Comparison of ENCODE assay signal across 8 cellular contexts in genomic region chr18:32018331-32019250, GRCh38. TPM values are rescaled to one million over a fixed set of nuclear protein-coding genes. Genes with fewer than 3 reads are reported as not detected.
DNase-seq lines count a peak whose midpoint lies in the region; ATAC-seq, FAIRE-seq and TF ChIP-seq lines count a peak whose summit lies in the region.

TSS of gene RNF125 (plus strand) at chr18:32018825. CDS start at chr18:32018864, 39 bp downstream.

- CTCF ChIA-PET in CD8-positive, alpha-beta memory T cell (lab: Charles Lee): interaction anchor here (0.6 to 3.6 kb wide), 23 partner anchors 9 to 94 kb away, joined by 3 to 40 read pairs (median 5); partner anchors contain the start of genes RNF138 and TRAPPC8
- CTCF ChIA-PET in activated CD8-positive, alpha-beta memory T cell treated with anti-CD3 and anti-CD28 coated beads, Interleukin-2, amount 10 ng/mL, durations not matched to agents 7 days and 5 days (lab: Charles Lee): interaction anchor here (0.5 to 3.2 kb wide), 20 partner anchors 8 to 98 kb away, joined by 3 to 42 read pairs (median 7); partner anchors contain the start of genes RNF138 and TRAPPC8
- CTCF ChIA-PET in endothelial cell of umbilical vein (lab: Charles Lee): interaction anchor here (1.0 to 2.1 kb wide), 5 partner anchors 32 to 139 kb away, joined by 4 to 8 read pairs (median 6); no protein-coding TSS in a partner anchor

- dilution Hi-C loops in endothelial cell of umbilical vein (cut with MboI; ENCODE audit: extremely low pct_ligation_motif_present, low sequenced_read_pairs): no loop called here

- no peaks in the 10 kb centered on the region for H3K27me3 ChIP-seq in CD8-positive, alpha-beta memory T cell (ENCODE audit: insufficient read depth, low read length, poor library complexity, severe bottlenecking)
- peaks cover 1 to 2% of the 10 kb centered on the region in 2 experiments for H3K27me3 ChIP-seq in endothelial cell of umbilical vein (ENCODE audit: control insufficient read depth in 2 of 2, insufficient read depth in 2 of 2, low read length in 2 of 2)

- ATAC-seq in GM19463 (IDR thresholded peaks at IDR 0.05; ENCODE audit: unreplicated experiment): peak; percentile 82
- peak; percentile 81 for ATAC-seq in activated CD8-positive, alpha-beta memory T cell treated with anti-CD3 and anti-CD28 coated beads, Interleukin-2, amount 10 ng/mL, durations not matched to agents 7 days and 5 days

- peaks cover 0 to 31% (median 0%) of the 10 kb centered on the region in 3 donors for H3K36me3 Mint-ChIP-seq in CD8-positive, alpha-beta memory T cell
- H3K36me3 Mint-ChIP-seq in activated CD8-positive, alpha-beta memory T cell treated with anti-CD3 and anti-CD28 coated beads, Interleukin-2, amount 10 ng/mL, durations not matched to agents 7 days and 5 days: peaks cover 19% of the 10 kb centered on the region

- no peaks in the 10 kb centered on the region for H4K20me1 ChIP-seq in endothelial cell of umbilical vein (replicated peaks; ENCODE audit: control insufficient read depth, extremely low read depth, insufficient read depth, low read length)

- no peak within 1 kb of the TSS for H3K9ac ChIP-seq in endothelial cell of umbilical vein (replicated peaks; ENCODE audit: extremely low read depth, insufficient read depth, low read length)

- intact Hi-C loops in endothelial cell of umbilical vein (cut with micrococcal nuclease): loop anchor here (1.0 to 5.0 kb wide), 5 partner anchors 54 to 119 kb away; partner anchors contain the start of gene TRAPPC8

- peak within 1 kb of the TSS; percentile 58 for H2AFZ ChIP-seq in endothelial cell of umbilical vein (ENCODE audit: low read depth, low read length)

- H3K4me1 ChIP-seq in CD8-positive, alpha-beta memory T cell (ENCODE audit: insufficient read depth, low read length): peaks cover 44% of the 10 kb centered on the region
- peaks cover 11% of the 10 kb centered on the region for H3K4me1 ChIP-seq in endothelial cell of umbilical vein (ENCODE audit: control insufficient read depth, extremely low read depth, insufficient read depth, low read length)

- H3K9me3 Mint-ChIP-seq in CD8-positive, alpha-beta memory T cell: peaks cover 0 to 2% (median 0%) of the 10 kb centered on the region in 5 donors
- no peaks in the 10 kb centered on the region for H3K9me3 Mint-ChIP-seq in activated CD8-positive, alpha-beta memory T cell treated with anti-CD3 and anti-CD28 coated beads, Interleukin-2, amount 10 ng/mL, durations not matched to agents 7 days and 5 days (ENCODE audit: low read depth)

- peak within 1 kb of the TSS; percentile 89 for H3K27ac ChIP-seq in CD8-positive, alpha-beta memory T cell (ENCODE audit: low read depth, low read length)
- H3K27ac ChIP-seq in endothelial cell of umbilical vein (ENCODE audit: insufficient read depth, low read depth, low read length): no peak within 1 kb of the TSS

- H3K79me2 ChIP-seq in endothelial cell of umbilical vein (ENCODE audit: control insufficient read depth, insufficient read depth, low read length): no peaks in the 10 kb centered on the region

- H3K27ac Mint-ChIP-seq in CD8-positive, alpha-beta memory T cell: peak within 1 kb of the TSS; percentile 82 to 99 (median 97)
- peak within 1 kb of the TSS; percentile 98 for H3K27ac Mint-ChIP-seq in activated CD8-positive, alpha-beta memory T cell treated with anti-CD3 and anti-CD28 coated beads, Interleukin-2, amount 10 ng/mL, durations not matched to agents 7 days and 5 days

- H3K9me3 ChIP-seq in CD8-positive, alpha-beta memory T cell (ENCODE audit: low read length): no peaks in the 10 kb centered on the region
- H3K9me3 ChIP-seq in endothelial cell of umbilical vein (replicated peaks; ENCODE audit: control insufficient read depth, insufficient read depth, low read length): no peaks in the 10 kb centered on the region

- peak within 1 kb of the TSS; percentile 79 for H3K4me2 ChIP-seq in endothelial cell of umbilical vein (ENCODE audit: insufficient read depth, low read length)

- BruUV-seq in endothelial cell of umbilical vein (replicated peaks; lab: Mats Ljungman, UMichigan): no TSS peak

- no peak for TF ChIP-seq POLR2A in endothelial cell of umbilical vein (IDR thresholded peaks at IDR 0.05; ENCODE audit: low read depth, low read length)

- peaks cover 0 to 9% of the 10 kb centered on the region in 2 donors for H3K27me3 Mint-ChIP-seq in CD8-positive, alpha-beta memory T cell
- peaks cover 2% of the 10 kb centered on the region for H3K27me3 Mint-ChIP-seq in activated CD8-positive, alpha-beta memory T cell treated with anti-CD3 and anti-CD28 coated beads, Interleukin-2, amount 10 ng/mL, durations not matched to agents 7 days and 5 days

- FAIRE-seq in endothelial cell of umbilical vein (lab: Jason Lieb, UNC): peak; percentile 81

- TF ChIP-seq CTCF in endothelial cell of umbilical vein (IDR thresholded peaks at IDR 0.05; ENCODE audit: extremely low read depth in 1 of 2, insufficient read depth in 1 of 2, low read depth in 1 of 2, low read length in 2 of 2): no peak

- peak; percentile 77 to 97 (median 92) for DNase-seq in CD8-positive, alpha-beta memory T cell
- DNase-seq in HK-2 (ENCODE audit: unreplicated experiment): peak; percentile 70
- peak; percentile 76 for DNase-seq in NOMO-1 treated with DMSO at 0.1 percent for 48 hours (lab: John Stamatoyannopoulos, UW; ENCODE audit: unreplicated experiment)
- peak; percentile 94 for DNase-seq in activated CD8-positive, alpha-beta memory T cell treated with anti-CD3 and anti-CD28 coated beads, Interleukin-2, amount 10 ng/mL, durations not matched to agents 7 days and 5 days
- peak; percentile 69 for DNase-seq in endothelial cell of umbilical vein (ENCODE audit: low read depth, low spot score)
- peak; percentile 67 for DNase-seq in midbrain (lab: John Stamatoyannopoulos, UW)
- DNase-seq in stimulated activated CD8-positive, alpha-beta memory T cell treated with anti-CD3 and anti-CD28 coated beads, Interleukin-15, amount 100 ng/mL, for 48 hours (ENCODE audit: low read depth in 2 of 2): peak; percentile 80 to 87

- H3K9me1 ChIP-seq in endothelial cell of umbilical vein (replicated peaks; ENCODE audit: control insufficient read depth, extremely low read depth, insufficient read depth, low read length): no peaks in the 10 kb centered on the region

- POLR2A ChIA-PET in CD8-positive, alpha-beta memory T cell (lab: Charles Lee): interaction anchor here (0.7 to 4.3 kb wide), 15 partner anchors 10 to 95 kb away, joined by 3 to 80 read pairs (median 9); partner anchors contain the start of genes RNF138 and TRAPPC8
- POLR2A ChIA-PET in endothelial cell of umbilical vein (lab: Charles Lee): no interaction called here

- H3K36me3 ChIP-seq in CD8-positive, alpha-beta memory T cell (ENCODE audit: insufficient read depth, low read length): no peaks in the 10 kb centered on the region
- H3K36me3 ChIP-seq in endothelial cell of umbilical vein (ENCODE audit: control insufficient read depth in 2 of 2, extremely low read depth in 1 of 2, insufficient read depth in 2 of 2, low read length in 2 of 2): no peaks in the 10 kb centered on the region

- H3K4me3 Mint-ChIP-seq in CD8-positive, alpha-beta memory T cell: peak within 1 kb of the TSS; percentile 87 to 100 (median 98)
- peak within 1 kb of the TSS; percentile 96 for H3K4me3 Mint-ChIP-seq in activated CD8-positive, alpha-beta memory T cell treated with anti-CD3 and anti-CD28 coated beads, Interleukin-2, amount 10 ng/mL, durations not matched to agents 7 days and 5 days

- peak within 1 kb of the TSS; percentile 97 for H3K4me3 ChIP-seq in CD8-positive, alpha-beta memory T cell (ENCODE audit: low read length)
- H3K4me3 ChIP-seq in endothelial cell of umbilical vein (replicated peaks in 1 of 3; ENCODE audit: insufficient read depth in 1 of 3, low read depth in 1 of 3, low read length in 3 of 3): peak within 1 kb of the TSS; percentile 34 to 57 (median 42)

- peaks cover 51 to 67% (median 61%) of the 10 kb centered on the region in 3 donors for H3K4me1 Mint-ChIP-seq in CD8-positive, alpha-beta memory T cell
- peaks cover 38% of the 10 kb centered on the region for H3K4me1 Mint-ChIP-seq in activated CD8-positive, alpha-beta memory T cell treated with anti-CD3 and anti-CD28 coated beads, Interleukin-2, amount 10 ng/mL, durations not matched to agents 7 days and 5 days

TF ChIP-seq in endothelial cell of umbilical vein, 7 proteins besides CTCF, POLR2A, EP300 and RAD21:
- TF ChIP-seq MYC (IDR thresholded peaks at IDR 0.05; ENCODE audit: low read depth, low read length) (no peak), EZH2 (IDR thresholded peaks at IDR 0.05; ENCODE audit: borderline replicate concordance, low read depth, low read length, severe bottlenecking) (no peak), MAX (IDR thresholded peaks at IDR 0.05; ENCODE audit: insufficient read depth, insufficient read length) (no peak), FOS (IDR thresholded peaks at IDR 0.05; ENCODE audit: borderline replicate concordance, insufficient read depth, low read length) (no peak), JUN (IDR thresholded peaks at IDR 0.05; ENCODE audit: borderline replicate concordance, insufficient read depth, insufficient read length, low read depth) (no peak), GATA2 (IDR thresholded peaks at IDR 0.05; ENCODE audit: insufficient read depth, insufficient read length, low read depth, low read length) (no peak), POLR2AphosphoS5 (IDR thresholded peaks at IDR 0.05; ENCODE audit: insufficient read depth, low read depth, low read length) (no peak)
TF ChIP-seq in endothelial cell of umbilical vein: peak in this region for 0.

RNA-seq across cellular contexts. Expression of gene RNF125, which starts in this region (rescaled TPM):
- total RNA-seq in CD8-positive, alpha-beta memory T cell: 10 to 100 TPM; 41.3 to 42.8 TPM
- polyA plus RNA-seq in CD8-positive, alpha-beta memory T cell: 66.6 TPM
- total RNA-seq in activated CD8-positive, alpha-beta memory T cell treated with anti-CD3 and anti-CD28 coated beads, Interleukin-2, amount 10 ng/mL, durations not matched to agents 7 days and 5 days: 10 to 100 TPM; 26.1 to 31.9 TPM
- total RNA-seq in endothelial cell of umbilical vein: 0.92 and 1.3 TPM in 2 replicates
- 0.40 and 0.73 TPM in 2 replicates for polyA plus RNA-seq in endothelial cell of umbilical vein
- 0.39 and 0.48 TPM in 2 replicates for polyA plus RNA-seq in endothelial cell of umbilical vein (2011; cell fraction: cytosol; rRNA removed)
- 0.34 and 0.43 TPM in 2 replicates for polyA plus RNA-seq in endothelial cell of umbilical vein (2011; cell fraction: nucleus; rRNA removed)
- 0.08 and 0.21 TPM in 2 replicates for polyA plus RNA-seq in endothelial cell of umbilical vein (2012)
- polyA minus RNA-seq in endothelial cell of umbilical vein: 0.19 and 0.49 TPM in 2 replicates
- polyA minus RNA-seq in endothelial cell of umbilical vein (2011; cell fraction: cytosol; rRNA and poly(A)+ RNA removed): 5.7 TPM
- 0.29 and 0.87 TPM in 2 replicates for polyA minus RNA-seq in endothelial cell of umbilical vein (2011; cell fraction: nucleus; rRNA and poly(A)+ RNA removed)

Comparison
In these comparisons a context has a peak if more than half of its experiments do, and no peak if none do; other contexts are left out.
1. RNA of gene RNF125 (total RNA-seq): 41.3 to 42.8 TPM in CD8-positive, alpha-beta memory T cell and 26.1 to 31.9 TPM in activated CD8-positive, alpha-beta memory T cell treated with anti-CD3 and anti-CD28 coated beads, Interleukin-2, amount 10 ng/mL, durations not matched to agents 7 days and 5 days; 0.92 to 1.3 TPM in endothelial cell of umbilical vein; every median in the first group is over 10 times any median in the second.
2. RNA of gene RNF125 (polyA plus RNA-seq): 66.6 TPM in CD8-positive, alpha-beta memory T cell (single experiment); 0.08 to 0.73 TPM in endothelial cell of umbilical vein; every median in the first group is over 10 times any median in the second.
3. Peak in every context shown above with its lines, with median percentiles within 50 percentile points of each other: DNase-seq.